Comparison of ENCODE assay signal across 20 cellular contexts in genomic region chr7:750111-750905, GRCh38. TPM values are rescaled to one million over a fixed set of nuclear protein-coding genes. Genes with fewer than 3 reads are reported as not detected.
A peak's percentile ranks its signal among the peaks of the same experiment; 100 is the strongest.
DNase-seq lines count a peak whose midpoint lies in the region; ATAC-seq and TF ChIP-seq lines count a peak whose summit lies in the region.
"Had no signal": no experiment of that assay in that cellular context is flagged by ENCODE, and none has a peak within 500 bp of the region (broad histone marks: within the 10 kb centered on the region; RNA-seq: fewer than 3 reads in every experiment).

No MANE protein-coding gene starts in this region.

- no peak overlapping the region for H3K27ac ChIP-seq in ovary
- H3K27ac ChIP-seq: epithelial cell of prostate, hepatocyte had no signal

- no peak for TF ChIP-seq POLR2A in ovary (IDR thresholded peaks at IDR 0.05)

- no peak overlapping the region for H3K4me3 ChIP-seq in ovary
- H3K4me3 ChIP-seq: GM23338, hepatocyte, MG63 had no signal

- no peaks in the 10 kb centered on the region for H3K27me3 ChIP-seq in ovary
- H3K27me3 ChIP-seq: hepatocyte, MG63 had no signal

- TF ChIP-seq CTCF in ovary (IDR thresholded peaks at IDR 0.05) = no peak

- peak; percentile 49 for DNase-seq in DMS 273 treated with DMSO at 0.1 percent for 48 hours (lab: John Stamatoyannopoulos, UW)
- peak; percentile 92 for DNase-seq in NCI-H82 (lab: John Stamatoyannopoulos, UW)
- peak; percentile 56 for DNase-seq in cardiac septum (ENCODE audit: low spot score)
- DNase-seq in ovary = peak in 4 of 5 donors; percentile 7 to 24 (median 12)
- DNase-seq in T1000 (lab: John Stamatoyannopoulos, UW) = no peak
- DNase-seq in 8988T = no peak
- DNase-seq in NCI-H2081 treated with DMSO at 0.1 percent for 48 hours (lab: John Stamatoyannopoulos, UW) = no peak
- DNase-seq: activated CD4-positive, alpha-beta memory T cell treated with anti-CD3 and anti-CD28 coated beads, Interleukin-2, amount 10 ng/mL, durations not matched to agents 7 days and 5 days; activated CD4-positive, CD25-positive, alpha-beta regulatory T cell; activated gamma-delta T cell; effector CD4-positive, alpha-beta T cell; GF-D8; KBM-7; MG63; NCI-H1436 treated with DMSO at 0.1 percent for 48 hours; trophoblast cell had no signal

- ATAC-seq in HG03378 (IDR thresholded peaks at IDR 0.05; ENCODE audit: unreplicated experiment) = no peak
- ATAC-seq: GM23338 had no signal

- H3K4me1 ChIP-seq in ovary (ENCODE audit: insufficient read depth) = no peaks in the 10 kb centered on the region

- TF ChIP-seq EP300 in ovary (IDR thresholded peaks at IDR 0.05) = no peak

- 94 to 96% (median 95%) methylated on average over 26 of the region's 26 CpGs for WGBS in ovary, 3 donors

- no peaks in the 10 kb centered on the region for H3K9me3 ChIP-seq in ovary
- H3K9me3 ChIP-seq: MG63 had no signal

- H3K36me3 ChIP-seq in ovary = no peaks in the 10 kb centered on the region

- intact Hi-C loops in cardiac septum (cut with DNase I) = no loop called here
- intact Hi-C loops in ovary (cut with DNase I) = no loop called here

RNA-seq across cellular contexts. Expression of gene PRKAR1B, which starts 23.2 kb away (rescaled TPM):
- total RNA-seq in cardiac septum (13.5 TPM), ovary (10 to 100 TPM; 14.3 to 49.0 (median 42.9) TPM)
- polyA plus RNA-seq in ovary = 10 to 100 TPM; 22.6 to 34.0 TPM

RNA-seq across cellular contexts. Expression of gene DNAAF5, which starts 23.8 kb away (rescaled TPM):
- total RNA-seq in cardiac septum (22.1 TPM), ovary (10 to 100 TPM; 16.3 to 41.0 (median 26.0) TPM)
- polyA plus RNA-seq in ovary = 10 to 100 TPM; 12.9 to 14.7 TPM

Comparison
In these comparisons a context has a peak if more than half of its experiments do, and no peak if none do; other contexts are left out.
1. DNase-seq: peak in DMS 273 treated with DMSO at 0.1 percent for 48 hours (single experiment), NCI-H82 (single experiment), cardiac septum (single experiment) and ovary (4 of 5); none in T1000 (single experiment), 8988T (single experiment) and NCI-H2081 treated with DMSO at 0.1 percent for 48 hours (single experiment).